8 cellular contexts compared by ENCODE assay signal in genomic region chr11:115924744-115925567, GRCh38.
DNase-seq lines count a peak whose midpoint lies in the region; ATAC-seq and TF ChIP-seq lines count a peak whose summit lies in the region.

No MANE protein-coding gene starts in this region.

- H3K4me3 ChIP-seq in BE2C (ENCODE audit: low read depth, low read length): no peak overlapping the region

- no peaks in the 10 kb centered on the region for H3K27me3 ChIP-seq in BE2C

- H3K36me3 ChIP-seq in BE2C: no peaks in the 10 kb centered on the region

- peaks cover 4% of the 10 kb centered on the region for H3K4me1 ChIP-seq in BE2C

- TF ChIP-seq CTCF in BE2C (IDR thresholded peaks at IDR 0.05; ENCODE audit: low read depth, low read length): no peak

- ATAC-seq in GM18519 (IDR thresholded peaks at IDR 0.05; ENCODE audit: low FRiP score, unreplicated experiment) (peak; percentile 76), GM21447 (IDR thresholded peaks at IDR 0.05; ENCODE audit: unreplicated experiment) (peak; percentile 77), HG03460 (IDR thresholded peaks at IDR 0.05; ENCODE audit: unreplicated experiment) (peak; percentile 70)

- DNase-seq in kidney glomerular epithelial cell (lab: John Stamatoyannopoulos, UW): peak; percentile 49
- no peak for DNase-seq in effector CD8-positive, alpha-beta T cell (lab: John Stamatoyannopoulos, UW)
- DNase-seq in BE2C: no peak
- no peak for DNase-seq in KG1 (lab: John Stamatoyannopoulos, UW)
- no peak for DNase-seq in activated effector memory CD4-positive, alpha-beta T cell treated with anti-CD3 and anti-CD28 coated beads, Interleukin-2, amount 50 U/mL, for 16 hours

- H3K9me3 ChIP-seq in BE2C: no peaks in the 10 kb centered on the region
